Comparison of ENCODE assay signal across 11 cellular contexts in the genomic region with DNA sequence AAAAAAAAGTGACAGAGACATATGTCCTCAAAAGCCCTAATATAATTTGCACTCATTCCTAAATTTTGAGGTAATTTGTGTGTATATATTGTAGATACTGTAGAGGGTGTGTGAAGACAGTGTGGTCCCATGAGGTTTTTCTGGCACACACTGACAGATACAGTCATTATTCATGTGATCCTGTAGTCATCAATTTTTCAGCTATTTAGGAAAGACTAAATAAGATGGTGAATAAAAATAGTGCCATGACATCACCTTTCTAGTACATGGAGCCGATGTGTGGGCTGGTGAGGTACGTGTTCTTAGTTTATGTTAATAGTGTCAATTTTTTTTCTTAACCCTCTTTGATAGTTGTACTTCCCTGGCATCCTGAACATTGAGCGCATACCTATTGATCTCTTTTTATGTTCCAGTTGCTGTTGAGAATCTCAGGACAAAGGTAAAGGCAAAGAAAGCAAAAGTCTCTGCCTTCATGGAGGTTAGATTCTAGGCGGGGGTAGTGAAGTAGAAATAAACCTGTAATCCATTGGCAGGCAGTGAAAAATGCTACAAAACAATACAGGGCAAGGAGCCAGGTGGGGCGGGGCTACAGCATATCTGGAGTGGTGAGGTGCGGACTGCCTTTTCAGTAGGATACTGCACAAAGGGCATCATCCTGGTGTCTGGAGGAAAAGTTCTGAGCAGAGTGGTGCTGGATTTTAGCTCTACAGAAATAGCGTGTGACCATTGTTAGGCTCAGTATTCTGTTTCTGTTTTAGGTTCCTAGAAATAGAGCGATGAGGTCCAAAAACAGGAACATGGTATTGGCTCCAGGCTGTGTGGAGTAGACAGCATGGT.
A peak's percentile ranks its signal among the peaks of the same experiment; 100 is the strongest.
DNase-seq lines count a peak whose midpoint lies in the region; ATAC-seq and TF ChIP-seq lines count a peak whose summit lies in the region.
"Had no signal": no experiment of that assay in that cellular context is flagged by ENCODE, and none has a peak within 500 bp of the region (broad histone marks: within the 10 kb centered on the region; RNA-seq: fewer than 3 reads in every experiment).

No MANE protein-coding gene starts in this region.

- CTCF ChIA-PET in HEK293T (lab: Yijun Ruan, JAX) = interaction anchor here (1.5 kb wide), 1 partner anchor 12 kb away, joined by 5 read pairs; no protein-coding TSS in a partner anchor

- peaks cover 46% of the 10 kb centered on the region for H3K4me1 ChIP-seq in rectal smooth muscle tissue (ENCODE audit: control insufficient read depth, insufficient read depth, low read length)

- no peak for ATAC-seq in GM19455 (IDR thresholded peaks at IDR 0.05; ENCODE audit: unreplicated experiment)
- ATAC-seq: Panc1 had no signal

- POLR2A ChIA-PET in HEK293T (lab: Yijun Ruan, JAX) = interaction anchor here (0.8 kb wide), 1 partner anchor 142 kb away, joined by 3 read pairs; a partner anchor contains a TSS

- H3K27me3 ChIP-seq in rectal smooth muscle tissue (ENCODE audit: control insufficient read depth, insufficient read depth, low read length) = no peaks in the 10 kb centered on the region
- H3K27me3 ChIP-seq: neutrophil had no signal

- H3K9ac ChIP-seq in rectal smooth muscle tissue (ENCODE audit: low read length) = no peak overlapping the region

- peak overlapping the region; percentile 16 for H3K27ac ChIP-seq in rectal smooth muscle tissue (ENCODE audit: low read depth, low read length)
- H3K27ac ChIP-seq: neutrophil had no signal

- H3K36me3 ChIP-seq in rectal smooth muscle tissue (ENCODE audit: control insufficient read depth, insufficient read depth, low read length) = no peaks in the 10 kb centered on the region
- H3K36me3 ChIP-seq: neutrophil had no signal

- H3K4me3 ChIP-seq in rectal smooth muscle tissue (ENCODE audit: low read length) = no peak overlapping the region

- DNase-seq in HEK293T (ENCODE audit: extremely low spot score) = peak; percentile 15
- DNase-seq in RKO (ENCODE audit: low spot score) = peak; percentile 15
- peak; percentile 39 for DNase-seq in fibroblast of the conjunctiva (ENCODE audit: low read depth)
- DNase-seq in activated CD4-positive, alpha-beta T cell treated with anti-CD3 and anti-CD28 coated beads for 4 hours = no peak
- no peak for DNase-seq in NCI-H2107 treated with DMSO at 0.1 percent for 48 hours (lab: John Stamatoyannopoulos, UW; ENCODE audit: unreplicated experiment)
- no peak for DNase-seq in NCI-H2227 (lab: John Stamatoyannopoulos, UW; ENCODE audit: unreplicated experiment)
- DNase-seq: activated CD4-positive, alpha-beta T cell treated with anti-CD3 and anti-CD28 coated beads, Interleukin-2, amount 50 U/mL, for 48 hours had no signal

TF ChIP-seq in HEK293T, 16 proteins besides CTCF, POLR2A, EP300 and RAD21:
- TF ChIP-seq HDGF (IDR thresholded peaks at IDR 0.05; ENCODE audit: borderline replicate concordance) = no peak
- TF ChIP-seq L3MBTL2 (conservative IDR thresholded peaks at IDR 0.05) = no peak
- TF ChIP-seq ARNT (IDR thresholded peaks at IDR 0.05) = no peak
- TF ChIP-seq FOXA1 (IDR thresholded peaks at IDR 0.05) = no peak
- no peak for TF ChIP-seq SP1 (IDR thresholded peaks at IDR 0.05)
- no peak for TF ChIP-seq ELF4 (IDR thresholded peaks at IDR 0.05)
- TF ChIP-seq BHLHE40 (IDR thresholded peaks at IDR 0.05; ENCODE audit: borderline replicate concordance) = no peak
- no peak for TF ChIP-seq TARDBP (IDR thresholded peaks at IDR 0.05)
- TF ChIP-seq FOXM1 (IDR thresholded peaks at IDR 0.05; ENCODE audit: borderline replicate concordance) = no peak
- TF ChIP-seq, protein P1, sequence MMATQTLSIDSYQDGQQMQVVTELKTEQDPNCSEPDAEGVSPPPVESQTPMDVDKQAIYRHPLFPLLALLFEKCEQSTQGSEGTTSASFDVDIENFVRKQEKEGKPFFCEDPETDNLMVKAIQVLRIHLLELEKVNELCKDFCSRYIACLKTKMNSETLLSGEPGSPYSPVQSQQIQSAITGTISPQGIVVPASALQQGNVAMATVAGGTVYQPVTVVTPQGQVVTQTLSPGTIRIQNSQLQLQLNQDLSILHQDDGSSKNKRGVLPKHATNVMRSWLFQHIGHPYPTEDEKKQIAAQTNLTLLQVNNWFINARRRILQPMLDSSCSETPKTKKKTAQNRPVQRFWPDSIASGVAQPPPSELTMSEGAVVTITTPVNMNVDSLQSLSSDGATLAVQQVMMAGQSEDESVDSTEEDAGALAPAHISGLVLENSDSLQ (IDR thresholded peaks at IDR 0.05) = no peak
- no peak for TF ChIP-seq NFRKB (IDR thresholded peaks at IDR 0.05)
- TF ChIP-seq SUZ12 (IDR thresholded peaks at IDR 0.05) = no peak
- TF ChIP-seq FOXK2 (IDR thresholded peaks at IDR 0.05) = no peak
- TF ChIP-seq ZNF384 (IDR thresholded peaks at IDR 0.05) = no peak
- no peak for TF ChIP-seq CTBP1 (IDR thresholded peaks at IDR 0.05; ENCODE audit: borderline replicate concordance)

Comparison
In these comparisons a context has a peak if more than half of its experiments do, and no peak if none do; other contexts are left out.
1. DNase-seq: peak in HEK293T (single experiment), RKO (single experiment) and fibroblast of the conjunctiva (single experiment); none in activated CD4-positive, alpha-beta T cell treated with anti-CD3 and anti-CD28 coated beads for 4 hours (0 of 2), NCI-H2107 treated with DMSO at 0.1 percent for 48 hours (single experiment) and NCI-H2227 (single experiment).